In genomic region chr22:35051791-35052190, GRCh38 we compare ENCODE assay signal across 19 cellular contexts. TPM values are rescaled to one million over a fixed set of nuclear protein-coding genes. Genes with fewer than 3 reads are reported as not detected.
A peak's percentile ranks its signal among the peaks of the same experiment; 100 is the strongest.
DNase-seq lines count a peak whose midpoint lies in the region; ATAC-seq, FAIRE-seq and TF ChIP-seq lines count a peak whose summit lies in the region.
"Had no signal": no experiment of that assay in that cellular context is flagged by ENCODE, and none has a peak within 500 bp of the region (broad histone marks: within the 10 kb centered on the region; RNA-seq: fewer than 3 reads in every experiment).

No MANE protein-coding gene starts in this region.

- peak; percentile 43 to 52 for ATAC-seq in activated T-cell treated with anti-CD3 and anti-CD28 coated beads, Interleukin-2, amount 50 U/mL, for 4 hours

- no peak overlapping the region for H3K27ac Mint-ChIP-seq in activated T-cell treated with anti-CD3 and anti-CD28 coated beads, Interleukin-2, amount 50 U/mL, for 24 hours
- H3K27ac Mint-ChIP-seq in T-helper 1 cell treated with Interleukin-12 subunit alpha and Interleukin-12 subunit beta and Interleukin-4 antibody, amounts not matched to agents 30 μg/mL and 1 μg/mL, for 36 hours: peak overlapping the region; percentile 49

- no peak for DNase-seq in activated T-cell treated with anti-CD3 and anti-CD28 coated beads, Interleukin-2, amount 50 U/mL, for 4 hours
- DNase-seq in activated T-cell treated with anti-CD3 and anti-CD28 coated beads, Interleukin-2, amount 50 U/mL, for 24 hours: no peak
- DNase-seq in GM12892 (ENCODE audit: insufficient read length) (no peak), kidney tubule cell (ENCODE audit: low spot score) (peak; percentile 60), COLO668 (lab: John Stamatoyannopoulos, UW; ENCODE audit: unreplicated experiment) (no peak), D341Med (ENCODE audit: low spot score) (no peak), DMS53 (lab: John Stamatoyannopoulos, UW) (no peak)
- DNase-seq: AML-193, DMS79, GOT3, NCI-H1092 treated with DMSO at 0.1 percent for 48 hours, NCI-H1694, NCI-H2107, NCI-H226, NCI-H526 treated with DMSO at 0.1 percent for 48 hours, PC-9 had no signal

- H3K4me1 Mint-ChIP-seq in activated T-cell treated with anti-CD3 and anti-CD28 coated beads, Interleukin-2, amount 50 U/mL, for 4 hours (ENCODE audit: low read depth): no peaks in the 10 kb centered on the region
- no peaks in the 10 kb centered on the region for H3K4me1 Mint-ChIP-seq in activated T-cell treated with anti-CD3 and anti-CD28 coated beads, Interleukin-2, amount 50 U/mL, for 24 hours (ENCODE audit: low read depth)
- H3K4me1 Mint-ChIP-seq in T-helper 1 cell treated with Interleukin-12 subunit alpha and Interleukin-12 subunit beta and Interleukin-4 antibody, amounts not matched to agents 30 μg/mL and 1 μg/mL, for 36 hours (ENCODE audit: low read depth): peaks cover 11% of the 10 kb centered on the region

- H3K27me3 Mint-ChIP-seq in activated T-cell treated with anti-CD3 and anti-CD28 coated beads, Interleukin-2, amount 50 U/mL, for 4 hours (ENCODE audit: low read depth): peaks cover 32% of the 10 kb centered on the region
- H3K27me3 Mint-ChIP-seq in activated T-cell treated with anti-CD3 and anti-CD28 coated beads, Interleukin-2, amount 50 U/mL, for 24 hours: peaks cover 39% of the 10 kb centered on the region
- no peaks in the 10 kb centered on the region for H3K27me3 Mint-ChIP-seq in T-helper 1 cell treated with Interleukin-12 subunit alpha and Interleukin-12 subunit beta and Interleukin-4 antibody, amounts not matched to agents 30 μg/mL and 1 μg/mL, for 36 hours (ENCODE audit: low read depth)

- no peaks in the 10 kb centered on the region for H3K9me3 Mint-ChIP-seq in activated T-cell treated with anti-CD3 and anti-CD28 coated beads, Interleukin-2, amount 50 U/mL, for 4 hours
- no peaks in the 10 kb centered on the region for H3K9me3 Mint-ChIP-seq in activated T-cell treated with anti-CD3 and anti-CD28 coated beads, Interleukin-2, amount 50 U/mL, for 24 hours
- H3K9me3 Mint-ChIP-seq in T-helper 1 cell treated with Interleukin-12 subunit alpha and Interleukin-12 subunit beta and Interleukin-4 antibody, amounts not matched to agents 30 μg/mL and 1 μg/mL, for 36 hours: peaks cover 10% of the 10 kb centered on the region

- peak; percentile 89 for FAIRE-seq in GM12892 (lab: Jason Lieb, UNC)

- TF ChIP-seq POLR2A in GM12892 (IDR thresholded peaks at IDR 0.05; ENCODE audit: low read depth, low read length): no peak; the same call in 1 of the 2 replicates

- no peaks in the 10 kb centered on the region for H3K36me3 Mint-ChIP-seq in activated T-cell treated with anti-CD3 and anti-CD28 coated beads, Interleukin-2, amount 50 U/mL, for 4 hours (ENCODE audit: insufficient read depth)
- no peaks in the 10 kb centered on the region for H3K36me3 Mint-ChIP-seq in activated T-cell treated with anti-CD3 and anti-CD28 coated beads, Interleukin-2, amount 50 U/mL, for 24 hours (ENCODE audit: low read depth)
- H3K36me3 Mint-ChIP-seq in T-helper 1 cell treated with Interleukin-12 subunit alpha and Interleukin-12 subunit beta and Interleukin-4 antibody, amounts not matched to agents 30 μg/mL and 1 μg/mL, for 36 hours (ENCODE audit: low read depth): no peaks in the 10 kb centered on the region

- no peak overlapping the region for H3K4me3 Mint-ChIP-seq in activated T-cell treated with anti-CD3 and anti-CD28 coated beads, Interleukin-2, amount 50 U/mL, for 4 hours
- H3K4me3 Mint-ChIP-seq in activated T-cell treated with anti-CD3 and anti-CD28 coated beads, Interleukin-2, amount 50 U/mL, for 24 hours: no peak overlapping the region
- H3K4me3 Mint-ChIP-seq in T-helper 1 cell treated with Interleukin-12 subunit alpha and Interleukin-12 subunit beta and Interleukin-4 antibody, amounts not matched to agents 30 μg/mL and 1 μg/mL, for 36 hours: no peak overlapping the region

RNA-seq across cellular contexts. Expression of gene ISX, which starts 14.2 kb away (rescaled TPM):
- not detected for total RNA-seq in activated T-cell treated with anti-CD3 and anti-CD28 coated beads, Interleukin-2, amount 50 U/mL, for 4 hours
- polyA plus RNA-seq in GM12892 (2012; ENCODE audit: missing spikeins): 0.61 TPM
- total RNA-seq: G401, MCF 10A, PC-9 had no signal
